Comparison of ENCODE assay signal across 22 cellular contexts in genomic region chr15:87639305-87640011, GRCh38.
A peak's percentile ranks its signal among the peaks of the same experiment; 100 is the strongest.
DNase-seq lines count a peak whose midpoint lies in the region; ATAC-seq and TF ChIP-seq lines count a peak whose summit lies in the region.
"Had no signal": no experiment of that assay in that cellular context is flagged by ENCODE, and none has a peak within 500 bp of the region (broad histone marks: within the 10 kb centered on the region; RNA-seq: fewer than 3 reads in every experiment).

No MANE protein-coding gene starts in this region.

- no peak overlapping the region for H3K27ac Mint-ChIP-seq in endodermal cell
- H3K27ac Mint-ChIP-seq in CD8-positive, alpha-beta memory T cell, result no peak overlapping the region
- H3K27ac Mint-ChIP-seq: CD8-positive, alpha-beta T cell had no signal

- no peak overlapping the region for H3K27ac ChIP-seq in HEK293 (ENCODE audit: extremely low read depth, low read depth, low read length)
- H3K27ac ChIP-seq in endodermal cell (ENCODE audit: low read depth, low read length), result no peak overlapping the region
- H3K27ac ChIP-seq in CD8-positive, alpha-beta memory T cell (ENCODE audit: low read depth, low read length), result no peak overlapping the region
- H3K27ac ChIP-seq: BLaER1 treated with 17β-estradiol and CSF1 and Interleukin-3, amounts not matched to agents 10 nM and 100 nM; SJSA1 had no signal

- ATAC-seq in left lobe of liver, result no peak
- ATAC-seq: CD8-positive, alpha-beta T cell; Right ventricle myocardium inferior had no signal

- TF ChIP-seq CTCF in HEK293 (tag by site-specific recombination; IDR thresholded peaks at IDR 0.05), result no peak
- no peak for TF ChIP-seq CTCF in endodermal cell (conservative IDR thresholded peaks at IDR 0.05)

- peak; percentile 57 for DNase-seq in RPMI7951 (ENCODE audit: low read depth)
- peak; percentile 60 for DNase-seq in endodermal cell
- peak; percentile 46 for DNase-seq in islet precursor cell
- no peak for DNase-seq in left lobe of liver (ENCODE audit: low spot score)
- DNase-seq in stimulated activated CD4-positive, alpha-beta T cell treated with anti-CD3 and anti-CD28 coated beads, Interleukin-2, amount 100 ng/mL, for 48 hours, result no peak
- DNase-seq in activated CD4-positive, alpha-beta T cell treated with anti-CD3 and anti-CD28 coated beads, Interleukin-2, amount 50 U/mL, for 4 hours, result no peak
- DNase-seq in CD8-positive, alpha-beta memory T cell, result no peak
- DNase-seq: Calu3; CD8-positive, alpha-beta T cell; DMS153; GDM1; KG1; NCI-H1105 treated with DMSO at 0.1 percent for 48 hours; NCI-H2029 treated with DMSO at 0.1 percent for 48 hours; NCI-H345; NCI-H524 treated with DMSO at 0.1 percent for 48 hours; OCI-M1; SW 1271 had no signal

- H3K27me3 ChIP-seq in endodermal cell (ENCODE audit: control insufficient read depth, insufficient read depth, low read length, poor library complexity, severe bottlenecking), result no peaks in the 10 kb centered on the region
- no peaks in the 10 kb centered on the region for H3K27me3 ChIP-seq in CD8-positive, alpha-beta memory T cell (ENCODE audit: insufficient read depth, low read length, poor library complexity, severe bottlenecking)
- H3K27me3 ChIP-seq: BLaER1 treated with 17β-estradiol and CSF1 and Interleukin-3, amounts not matched to agents 10 nM and 100 nM; SJSA1 had no signal

- no peaks in the 10 kb centered on the region for H3K4me1 ChIP-seq in HEK293 (ENCODE audit: control insufficient read depth, insufficient read depth, low read length)
- no peaks in the 10 kb centered on the region for H3K4me1 ChIP-seq in endodermal cell (ENCODE audit: control insufficient read depth, insufficient read depth, low read length)
- H3K4me1 ChIP-seq in CD8-positive, alpha-beta memory T cell (ENCODE audit: insufficient read depth, low read length), result no peaks in the 10 kb centered on the region
- H3K4me1 ChIP-seq: BLaER1 treated with 17β-estradiol and CSF1 and Interleukin-3, amounts not matched to agents 10 nM and 100 nM; SJSA1 had no signal

- H3K4me3 Mint-ChIP-seq in endodermal cell, result no peak overlapping the region
- H3K4me3 Mint-ChIP-seq in CD8-positive, alpha-beta memory T cell, result no peak overlapping the region
- H3K4me3 Mint-ChIP-seq: CD8-positive, alpha-beta T cell had no signal

- CTCF ChIA-PET in HEK293 (lab: Yijun Ruan, JAX), result interaction anchor here (1.0 kb wide), 2 partner anchors 16 to 34 kb away, joined by 3 read pairs; no protein-coding TSS in a partner anchor
- CTCF ChIA-PET in CD8-positive, alpha-beta memory T cell (lab: Charles Lee), result no interaction called here

- H3K27me3 Mint-ChIP-seq in endodermal cell (ENCODE audit: insufficient read depth), result peaks cover 1% of the 10 kb centered on the region
- H3K27me3 Mint-ChIP-seq in CD8-positive, alpha-beta memory T cell, result peaks cover 1 to 7% of the 10 kb centered on the region in 2 donors

- H3K9ac ChIP-seq in endodermal cell (ENCODE audit: extremely low read depth, low read length, poor library complexity, severe bottlenecking), result no peak overlapping the region
- H3K9ac ChIP-seq: BLaER1 treated with 17β-estradiol and CSF1 and Interleukin-3, amounts not matched to agents 10 nM and 100 nM had no signal

- 62 to 71% methylated on average over 2 to 4 of the region's 4 CpGs for WGBS in endodermal cell (ENCODE audit: insufficient coverage in 1 of 2, insufficient read length in 1 of 2), 2 experiments

- H3K36me3 ChIP-seq in HEK293 (ENCODE audit: control insufficient read depth in 2 of 2, insufficient read depth in 1 of 2, low read length in 2 of 2), result no peaks in the 10 kb centered on the region
- H3K36me3 ChIP-seq in endodermal cell (ENCODE audit: control insufficient read depth, insufficient read depth, low read length), result no peaks in the 10 kb centered on the region
- H3K36me3 ChIP-seq in CD8-positive, alpha-beta memory T cell (ENCODE audit: insufficient read depth, low read length), result no peaks in the 10 kb centered on the region
- H3K36me3 ChIP-seq: BLaER1 treated with 17β-estradiol and CSF1 and Interleukin-3, amounts not matched to agents 10 nM and 100 nM; SJSA1 had no signal

- H3K4me1 Mint-ChIP-seq in endodermal cell, result peaks cover 23% of the 10 kb centered on the region
- H3K4me1 Mint-ChIP-seq in CD8-positive, alpha-beta memory T cell, result peaks cover 0 to 8% (median 0%) of the 10 kb centered on the region in 3 donors

- no peak overlapping the region for H3K4me3 ChIP-seq in HEK293 (ENCODE audit: low read depth, low read length)
- no peak overlapping the region for H3K4me3 ChIP-seq in endodermal cell (ENCODE audit: low read length)
- H3K4me3 ChIP-seq in CD8-positive, alpha-beta memory T cell (ENCODE audit: low read length), result no peak overlapping the region
- H3K4me3 ChIP-seq: BLaER1 treated with 17β-estradiol and CSF1 and Interleukin-3, amounts not matched to agents 10 nM and 100 nM; SJSA1 had no signal

- POLR2A ChIA-PET in HEK293 (lab: Yijun Ruan, JAX), result no interaction called here
- POLR2A ChIA-PET in CD8-positive, alpha-beta memory T cell (lab: Charles Lee), result no interaction called here

- no peaks in the 10 kb centered on the region for H3K36me3 Mint-ChIP-seq in endodermal cell (ENCODE audit: low read depth)
- H3K36me3 Mint-ChIP-seq in CD8-positive, alpha-beta memory T cell, result no peaks in the 10 kb centered on the region
- H3K36me3 Mint-ChIP-seq: CD8-positive, alpha-beta T cell had no signal

- H3K9me3 ChIP-seq in HEK293 (ENCODE audit: control insufficient read depth, insufficient read depth, low read depth, low read length) (no peaks in the 10 kb centered on the region), endodermal cell (ENCODE audit: control insufficient read depth, low read length) (no peaks in the 10 kb centered on the region)
- H3K9me3 ChIP-seq in CD8-positive, alpha-beta memory T cell (ENCODE audit: low read length), result no peaks in the 10 kb centered on the region
- H3K9me3 ChIP-seq: BLaER1 treated with 17β-estradiol and CSF1 and Interleukin-3, amounts not matched to agents 10 nM and 100 nM; SJSA1 had no signal

- H3K9me3 Mint-ChIP-seq in endodermal cell, result no peaks in the 10 kb centered on the region
- no peaks in the 10 kb centered on the region for H3K9me3 Mint-ChIP-seq in CD8-positive, alpha-beta memory T cell
- H3K9me3 Mint-ChIP-seq: CD8-positive, alpha-beta T cell had no signal

TF ChIP-seq in HEK293, 187 proteins besides CTCF, POLR2A, EP300 and RAD21:
- TF ChIP-seq ATF2 (tag by site-specific recombination; IDR thresholded peaks at IDR 0.05; ENCODE audit: low read depth) (peak; percentile 61; the same call in 1 of the 2 replicates), ZNF112 (tag by site-specific recombination; IDR thresholded peaks at IDR 0.05) (no peak), ZSCAN16 (tag by site-specific recombination; IDR thresholded peaks at IDR 0.05) (no peak)

Comparison
In these comparisons a context has a peak if more than half of its experiments do, and no peak if none do; other contexts are left out.
1. DNase-seq: peak in RPMI7951 (single experiment), endodermal cell (single experiment) and islet precursor cell (single experiment); none in left lobe of liver (single experiment), stimulated activated CD4-positive, alpha-beta T cell treated with anti-CD3 and anti-CD28 coated beads, Interleukin-2, amount 100 ng/mL, for 48 hours (0 of 2), activated CD4-positive, alpha-beta T cell treated with anti-CD3 and anti-CD28 coated beads, Interleukin-2, amount 50 U/mL, for 4 hours (0 of 2) and CD8-positive, alpha-beta memory T cell (0 of 5).